In the genomic region with DNA sequence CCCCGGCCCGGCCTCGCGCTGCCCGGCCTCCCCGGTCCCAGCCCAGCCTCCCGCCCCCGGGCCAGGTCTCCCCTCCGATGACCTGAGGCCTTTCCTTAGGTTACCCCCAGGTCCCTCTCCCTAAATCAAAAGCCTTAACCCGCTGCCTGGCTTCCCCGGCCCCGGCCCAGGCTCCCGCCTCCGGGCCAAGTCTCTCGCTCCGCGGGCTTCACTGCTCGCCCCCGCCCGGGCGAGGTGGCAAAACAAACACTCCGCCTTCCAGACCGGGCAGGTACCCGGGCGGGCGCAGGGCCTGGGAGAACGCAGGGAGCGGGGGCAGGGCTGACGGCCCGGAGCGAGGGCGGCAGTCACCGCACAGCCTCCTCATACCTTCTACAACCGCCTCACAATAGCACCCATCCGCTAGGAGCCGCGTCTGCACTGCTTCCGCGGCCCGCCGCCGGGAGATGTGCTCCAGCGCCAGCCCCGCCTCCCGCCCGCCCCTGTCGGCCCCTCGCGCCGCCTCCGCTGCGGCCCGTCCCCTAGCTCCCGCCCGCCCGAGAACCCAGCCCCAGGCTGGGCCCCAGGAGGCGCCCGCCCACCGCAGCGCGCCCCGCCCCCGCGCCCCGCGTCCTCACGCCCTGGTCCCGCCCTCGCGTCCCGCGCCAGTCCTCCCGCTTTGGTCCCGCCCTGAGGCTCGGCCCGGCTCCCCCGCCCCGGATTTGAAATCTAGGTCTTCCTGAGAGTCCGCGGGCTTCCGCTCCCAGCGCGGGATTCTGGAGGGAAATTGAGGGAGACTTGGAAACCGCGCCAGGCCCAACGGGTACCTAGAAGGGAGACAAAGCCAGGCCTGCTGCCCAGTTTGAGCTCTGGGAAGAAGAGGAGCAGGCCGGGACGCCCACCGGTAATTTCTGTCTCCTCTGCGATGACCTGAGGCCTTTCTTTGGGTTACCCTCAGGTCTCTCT, we compare ENCODE assay signal across 1 cellular context.
TF ChIP-seq lines count a peak whose summit lies in the region.

A gene (minus strand): TSS at position 422 of the 945 bp plus-strand sequence. CDS start 10,994 bp downstream, outside the sequence.
A gene with protein sequence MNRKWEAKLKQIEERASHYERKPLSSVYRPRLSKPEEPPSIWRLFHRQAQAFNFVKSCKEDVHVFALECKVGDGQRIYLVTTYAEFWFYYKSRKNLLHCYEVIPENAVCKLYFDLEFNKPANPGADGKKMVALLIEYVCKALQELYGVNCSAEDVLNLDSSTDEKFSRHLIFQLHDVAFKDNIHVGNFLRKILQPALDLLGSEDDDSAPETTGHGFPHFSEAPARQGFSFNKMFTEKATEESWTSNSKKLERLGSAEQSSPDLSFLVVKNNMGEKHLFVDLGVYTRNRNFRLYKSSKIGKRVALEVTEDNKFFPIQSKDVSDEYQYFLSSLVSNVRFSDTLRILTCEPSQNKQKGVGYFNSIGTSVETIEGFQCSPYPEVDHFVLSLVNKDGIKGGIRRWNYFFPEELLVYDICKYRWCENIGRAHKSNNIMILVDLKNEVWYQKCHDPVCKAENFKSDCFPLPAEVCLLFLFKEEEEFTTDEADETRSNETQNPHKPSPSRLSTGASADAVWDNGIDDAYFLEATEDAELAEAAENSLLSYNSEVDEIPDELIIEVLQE (plus strand): TSS at position 713 of the 945 bp plus-strand sequence. CDS start 7,403 bp downstream, outside the sequence.

TF ChIP-seq in HepG2, 621 proteins besides CTCF, POLR2A, EP300 and RAD21 (continues in another document):
- TF ChIP-seq, protein P1, sequence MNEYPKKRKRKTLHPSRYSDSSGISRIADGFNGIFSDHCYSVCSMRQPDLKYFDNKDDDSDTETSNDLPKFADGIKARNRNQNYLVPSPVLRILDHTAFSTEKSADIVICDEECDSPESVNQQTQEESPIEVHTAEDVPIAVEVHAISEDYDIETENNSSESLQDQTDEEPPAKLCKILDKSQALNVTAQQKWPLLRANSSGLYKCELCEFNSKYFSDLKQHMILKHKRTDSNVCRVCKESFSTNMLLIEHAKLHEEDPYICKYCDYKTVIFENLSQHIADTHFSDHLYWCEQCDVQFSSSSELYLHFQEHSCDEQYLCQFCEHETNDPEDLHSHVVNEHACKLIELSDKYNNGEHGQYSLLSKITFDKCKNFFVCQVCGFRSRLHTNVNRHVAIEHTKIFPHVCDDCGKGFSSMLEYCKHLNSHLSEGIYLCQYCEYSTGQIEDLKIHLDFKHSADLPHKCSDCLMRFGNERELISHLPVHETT (CRISPR knock-in tag; conservative IDR thresholded peaks at IDR 0.05), result no peak; the same call in 1 of the 2 replicates
- TF ChIP-seq, protein P2, sequence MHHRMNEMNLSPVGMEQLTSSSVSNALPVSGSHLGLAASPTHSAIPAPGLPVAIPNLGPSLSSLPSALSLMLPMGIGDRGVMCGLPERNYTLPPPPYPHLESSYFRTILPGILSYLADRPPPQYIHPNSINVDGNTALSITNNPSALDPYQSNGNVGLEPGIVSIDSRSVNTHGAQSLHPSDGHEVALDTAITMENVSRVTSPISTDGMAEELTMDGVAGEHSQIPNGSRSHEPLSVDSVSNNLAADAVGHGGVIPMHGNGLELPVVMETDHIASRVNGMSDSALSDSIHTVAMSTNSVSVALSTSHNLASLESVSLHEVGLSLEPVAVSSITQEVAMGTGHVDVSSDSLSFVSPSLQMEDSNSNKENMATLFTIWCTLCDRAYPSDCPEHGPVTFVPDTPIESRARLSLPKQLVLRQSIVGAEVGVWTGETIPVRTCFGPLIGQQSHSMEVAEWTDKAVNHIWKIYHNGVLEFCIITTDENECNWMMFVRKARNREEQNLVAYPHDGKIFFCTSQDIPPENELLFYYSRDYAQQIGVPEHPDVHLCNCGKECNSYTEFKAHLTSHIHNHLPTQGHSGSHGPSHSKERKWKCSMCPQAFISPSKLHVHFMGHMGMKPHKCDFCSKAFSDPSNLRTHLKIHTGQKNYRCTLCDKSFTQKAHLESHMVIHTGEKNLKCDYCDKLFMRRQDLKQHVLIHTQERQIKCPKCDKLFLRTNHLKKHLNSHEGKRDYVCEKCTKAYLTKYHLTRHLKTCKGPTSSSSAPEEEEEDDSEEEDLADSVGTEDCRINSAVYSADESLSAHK (CRISPR knock-in tag; IDR thresholded peaks at IDR 0.05; ENCODE audit: borderline replicate concordance), result no peak
- TF ChIP-seq RELA (CRISPR knock-in tag; IDR thresholded peaks at IDR 0.05) (no peak), ZNF768 (CRISPR knock-in tag; IDR thresholded peaks at IDR 0.05) (no peak), NFIB (CRISPR knock-in tag; IDR thresholded peaks at IDR 0.05; ENCODE audit: borderline replicate concordance) (no peak), ZNF296 (CRISPR knock-in tag; conservative IDR thresholded peaks at IDR 0.05) (no peak), GATAD2A (CRISPR knock-in tag; IDR thresholded peaks at IDR 0.05) (no peak), MAFF (IDR thresholded peaks at IDR 0.05; ENCODE audit: low read depth, low read length) (no peak), FOXP1 (IDR thresholded peaks at IDR 0.05) (no peak), FOXP1 (CRISPR knock-in tag; IDR thresholded peaks at IDR 0.05) (no peak), ZNF335 (CRISPR knock-in tag; IDR thresholded peaks at IDR 0.05) (no peak), MTA3 (CRISPR knock-in tag; IDR thresholded peaks at IDR 0.05) (no peak)
- TF ChIP-seq, protein P3, sequence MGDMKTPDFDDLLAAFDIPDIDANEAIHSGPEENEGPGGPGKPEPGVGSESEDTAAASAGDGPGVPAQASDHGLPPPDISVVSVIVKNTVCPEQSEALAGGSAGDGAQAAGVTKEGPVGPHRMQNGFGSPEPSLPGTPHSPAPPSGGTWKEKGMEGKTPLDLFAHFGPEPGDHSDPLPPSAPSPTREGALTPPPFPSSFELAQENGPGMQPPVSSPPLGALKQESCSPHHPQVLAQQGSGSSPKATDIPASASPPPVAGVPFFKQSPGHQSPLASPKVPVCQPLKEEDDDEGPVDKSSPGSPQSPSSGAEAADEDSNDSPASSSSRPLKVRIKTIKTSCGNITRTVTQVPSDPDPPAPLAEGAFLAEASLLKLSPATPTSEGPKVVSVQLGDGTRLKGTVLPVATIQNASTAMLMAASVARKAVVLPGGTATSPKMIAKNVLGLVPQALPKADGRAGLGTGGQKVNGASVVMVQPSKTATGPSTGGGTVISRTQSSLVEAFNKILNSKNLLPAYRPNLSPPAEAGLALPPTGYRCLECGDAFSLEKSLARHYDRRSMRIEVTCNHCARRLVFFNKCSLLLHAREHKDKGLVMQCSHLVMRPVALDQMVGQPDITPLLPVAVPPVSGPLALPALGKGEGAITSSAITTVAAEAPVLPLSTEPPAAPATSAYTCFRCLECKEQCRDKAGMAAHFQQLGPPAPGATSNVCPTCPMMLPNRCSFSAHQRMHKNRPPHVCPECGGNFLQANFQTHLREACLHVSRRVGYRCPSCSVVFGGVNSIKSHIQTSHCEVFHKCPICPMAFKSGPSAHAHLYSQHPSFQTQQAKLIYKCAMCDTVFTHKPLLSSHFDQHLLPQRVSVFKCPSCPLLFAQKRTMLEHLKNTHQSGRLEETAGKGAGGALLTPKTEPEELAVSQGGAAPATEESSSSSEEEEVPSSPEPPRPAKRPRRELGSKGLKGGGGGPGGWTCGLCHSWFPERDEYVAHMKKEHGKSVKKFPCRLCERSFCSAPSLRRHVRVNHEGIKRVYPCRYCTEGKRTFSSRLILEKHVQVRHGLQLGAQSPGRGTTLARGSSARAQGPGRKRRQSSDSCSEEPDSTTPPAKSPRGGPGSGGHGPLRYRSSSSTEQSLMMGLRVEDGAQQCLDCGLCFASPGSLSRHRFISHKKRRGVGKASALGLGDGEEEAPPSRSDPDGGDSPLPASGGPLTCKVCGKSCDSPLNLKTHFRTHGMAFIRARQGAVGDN (CRISPR knock-in tag; IDR thresholded peaks at IDR 0.05), result peak; percentile 80
- TF ChIP-seq, protein P4, sequence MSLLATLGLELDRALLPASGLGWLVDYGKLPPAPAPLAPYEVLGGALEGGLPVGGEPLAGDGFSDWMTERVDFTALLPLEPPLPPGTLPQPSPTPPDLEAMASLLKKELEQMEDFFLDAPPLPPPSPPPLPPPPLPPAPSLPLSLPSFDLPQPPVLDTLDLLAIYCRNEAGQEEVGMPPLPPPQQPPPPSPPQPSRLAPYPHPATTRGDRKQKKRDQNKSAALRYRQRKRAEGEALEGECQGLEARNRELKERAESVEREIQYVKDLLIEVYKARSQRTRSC (CRISPR knock-in tag; IDR thresholded peaks at IDR 0.05; ENCODE audit: low read depth), result no peak
- TF ChIP-seq, protein P5, sequence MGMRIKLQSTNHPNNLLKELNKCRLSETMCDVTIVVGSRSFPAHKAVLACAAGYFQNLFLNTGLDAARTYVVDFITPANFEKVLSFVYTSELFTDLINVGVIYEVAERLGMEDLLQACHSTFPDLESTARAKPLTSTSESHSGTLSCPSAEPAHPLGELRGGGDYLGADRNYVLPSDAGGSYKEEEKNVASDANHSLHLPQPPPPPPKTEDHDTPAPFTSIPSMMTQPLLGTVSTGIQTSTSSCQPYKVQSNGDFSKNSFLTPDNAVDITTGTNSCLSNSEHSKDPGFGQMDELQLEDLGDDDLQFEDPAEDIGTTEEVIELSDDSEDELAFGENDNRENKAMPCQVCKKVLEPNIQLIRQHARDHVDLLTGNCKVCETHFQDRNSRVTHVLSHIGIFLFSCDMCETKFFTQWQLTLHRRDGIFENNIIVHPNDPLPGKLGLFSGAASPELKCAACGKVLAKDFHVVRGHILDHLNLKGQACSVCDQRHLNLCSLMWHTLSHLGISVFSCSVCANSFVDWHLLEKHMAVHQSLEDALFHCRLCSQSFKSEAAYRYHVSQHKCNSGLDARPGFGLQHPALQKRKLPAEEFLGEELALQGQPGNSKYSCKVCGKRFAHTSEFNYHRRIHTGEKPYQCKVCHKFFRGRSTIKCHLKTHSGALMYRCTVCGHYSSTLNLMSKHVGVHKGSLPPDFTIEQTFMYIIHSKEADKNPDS (CRISPR knock-in tag; IDR thresholded peaks at IDR 0.05), result no peak
- TF ChIP-seq, protein P6, sequence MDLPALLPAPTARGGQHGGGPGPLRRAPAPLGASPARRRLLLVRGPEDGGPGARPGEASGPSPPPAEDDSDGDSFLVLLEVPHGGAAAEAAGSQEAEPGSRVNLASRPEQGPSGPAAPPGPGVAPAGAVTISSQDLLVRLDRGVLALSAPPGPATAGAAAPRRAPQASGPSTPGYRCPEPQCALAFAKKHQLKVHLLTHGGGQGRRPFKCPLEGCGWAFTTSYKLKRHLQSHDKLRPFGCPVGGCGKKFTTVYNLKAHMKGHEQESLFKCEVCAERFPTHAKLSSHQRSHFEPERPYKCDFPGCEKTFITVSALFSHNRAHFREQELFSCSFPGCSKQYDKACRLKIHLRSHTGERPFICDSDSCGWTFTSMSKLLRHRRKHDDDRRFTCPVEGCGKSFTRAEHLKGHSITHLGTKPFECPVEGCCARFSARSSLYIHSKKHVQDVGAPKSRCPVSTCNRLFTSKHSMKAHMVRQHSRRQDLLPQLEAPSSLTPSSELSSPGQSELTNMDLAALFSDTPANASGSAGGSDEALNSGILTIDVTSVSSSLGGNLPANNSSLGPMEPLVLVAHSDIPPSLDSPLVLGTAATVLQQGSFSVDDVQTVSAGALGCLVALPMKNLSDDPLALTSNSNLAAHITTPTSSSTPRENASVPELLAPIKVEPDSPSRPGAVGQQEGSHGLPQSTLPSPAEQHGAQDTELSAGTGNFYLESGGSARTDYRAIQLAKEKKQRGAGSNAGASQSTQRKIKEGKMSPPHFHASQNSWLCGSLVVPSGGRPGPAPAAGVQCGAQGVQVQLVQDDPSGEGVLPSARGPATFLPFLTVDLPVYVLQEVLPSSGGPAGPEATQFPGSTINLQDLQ (CRISPR knock-in tag; IDR thresholded peaks at IDR 0.05), result no peak
- TF ChIP-seq, protein P7, sequence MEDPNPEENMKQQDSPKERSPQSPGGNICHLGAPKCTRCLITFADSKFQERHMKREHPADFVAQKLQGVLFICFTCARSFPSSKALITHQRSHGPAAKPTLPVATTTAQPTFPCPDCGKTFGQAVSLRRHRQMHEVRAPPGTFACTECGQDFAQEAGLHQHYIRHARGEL (CRISPR knock-in tag; IDR thresholded peaks at IDR 0.05), result no peak
- TF ChIP-seq, protein P8, sequence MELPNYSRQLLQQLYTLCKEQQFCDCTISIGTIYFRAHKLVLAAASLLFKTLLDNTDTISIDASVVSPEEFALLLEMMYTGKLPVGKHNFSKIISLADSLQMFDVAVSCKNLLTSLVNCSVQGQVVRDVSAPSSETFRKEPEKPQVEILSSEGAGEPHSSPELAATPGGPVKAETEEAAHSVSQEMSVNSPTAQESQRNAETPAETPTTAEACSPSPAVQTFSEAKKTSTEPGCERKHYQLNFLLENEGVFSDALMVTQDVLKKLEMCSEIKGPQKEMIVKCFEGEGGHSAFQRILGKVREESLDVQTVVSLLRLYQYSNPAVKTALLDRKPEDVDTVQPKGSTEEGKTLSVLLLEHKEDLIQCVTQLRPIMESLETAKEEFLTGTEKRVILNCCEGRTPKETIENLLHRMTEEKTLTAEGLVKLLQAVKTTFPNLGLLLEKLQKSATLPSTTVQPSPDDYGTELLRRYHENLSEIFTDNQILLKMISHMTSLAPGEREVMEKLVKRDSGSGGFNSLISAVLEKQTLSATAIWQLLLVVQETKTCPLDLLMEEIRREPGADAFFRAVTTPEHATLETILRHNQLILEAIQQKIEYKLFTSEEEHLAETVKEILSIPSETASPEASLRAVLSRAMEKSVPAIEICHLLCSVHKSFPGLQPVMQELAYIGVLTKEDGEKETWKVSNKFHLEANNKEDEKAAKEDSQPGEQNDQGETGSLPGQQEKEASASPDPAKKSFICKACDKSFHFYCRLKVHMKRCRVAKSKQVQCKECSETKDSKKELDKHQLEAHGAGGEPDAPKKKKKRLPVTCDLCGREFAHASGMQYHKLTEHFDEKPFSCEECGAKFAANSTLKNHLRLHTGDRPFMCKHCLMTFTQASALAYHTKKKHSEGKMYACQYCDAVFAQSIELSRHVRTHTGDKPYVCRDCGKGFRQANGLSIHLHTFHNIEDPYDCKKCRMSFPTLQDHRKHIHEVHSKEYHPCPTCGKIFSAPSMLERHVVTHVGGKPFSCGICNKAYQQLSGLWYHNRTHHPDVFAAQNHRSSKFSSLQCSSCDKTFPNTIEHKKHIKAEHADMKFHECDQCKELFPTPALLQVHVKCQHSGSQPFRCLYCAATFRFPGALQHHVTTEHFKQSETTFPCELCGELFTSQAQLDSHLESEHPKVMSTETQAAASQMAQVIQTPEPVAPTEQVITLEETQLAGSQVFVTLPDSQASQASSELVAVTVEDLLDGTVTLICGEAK (IDR thresholded peaks at IDR 0.05), result no peak
- TF ChIP-seq, protein P8 (CRISPR knock-in tag; IDR thresholded peaks at IDR 0.05), result 0 out of 2 replicates have a peak, but pooled peaks have one; percentile 11
